ENCODE assay signal across 13 cellular contexts in genomic region chr10:131701131-131701947, GRCh38.
"Had no signal": no experiment of that assay in that cellular context is flagged by ENCODE, and none has a peak within 500 bp of the region (broad histone marks: within the 10 kb centered on the region; RNA-seq: fewer than 3 reads in every experiment).

No MANE protein-coding gene starts in this region.

- DNase-seq: activated CD4-positive, alpha-beta T cell treated with anti-CD3 and anti-CD28 coated beads for 48 hours; activated naive CD4-positive, alpha-beta T cell treated with anti-CD3 and anti-CD28 coated beads, Interleukin-2, amount 50 U/mL, for 16 hours; esophagus squamous epithelium; hypothalamus; kidney glomerular epithelial cell; SIG-M5; stimulated activated CD4-positive, alpha-beta T cell treated with anti-CD3 and anti-CD28 coated beads, Interleukin-4, amount 100 ng/mL, for 24 hours; stimulated activated naive CD4-positive, alpha-beta T cell; T-helper 2 cell; trophoblast cell had no signal

- H3K4me1 Mint-ChIP-seq: activated T-helper 17 cell treated with anti-CD3 and anti-CD28 coated beads, Interleukin-2, amount 50 U/mL, for 72 hours had no signal

- H3K4me3 Mint-ChIP-seq: activated T-helper 17 cell treated with anti-CD3 and anti-CD28 coated beads, Interleukin-2, amount 50 U/mL, for 72 hours; WTC11 had no signal

- ATAC-seq: activated T-helper 17 cell treated with anti-CD3 and anti-CD28 coated beads, Interleukin-2, amount 50 U/mL, for 72 hours; pancreas; WTC11 had no signal

- H3K4me1 ChIP-seq: esophagus squamous epithelium, pancreas had no signal

- H3K9me3 ChIP-seq: pancreas had no signal

- H3K27ac Mint-ChIP-seq: activated T-helper 17 cell treated with anti-CD3 and anti-CD28 coated beads, Interleukin-2, amount 50 U/mL, for 72 hours; WTC11 had no signal

- H3K9me3 Mint-ChIP-seq: activated T-helper 17 cell treated with anti-CD3 and anti-CD28 coated beads, Interleukin-2, amount 50 U/mL, for 72 hours had no signal

- H3K36me3 ChIP-seq: esophagus squamous epithelium, pancreas had no signal

- H3K27ac ChIP-seq: esophagus squamous epithelium, pancreas had no signal

- H3K4me3 ChIP-seq: esophagus squamous epithelium, pancreas had no signal
